12 cellular contexts compared by ENCODE assay signal in the genomic region with DNA sequence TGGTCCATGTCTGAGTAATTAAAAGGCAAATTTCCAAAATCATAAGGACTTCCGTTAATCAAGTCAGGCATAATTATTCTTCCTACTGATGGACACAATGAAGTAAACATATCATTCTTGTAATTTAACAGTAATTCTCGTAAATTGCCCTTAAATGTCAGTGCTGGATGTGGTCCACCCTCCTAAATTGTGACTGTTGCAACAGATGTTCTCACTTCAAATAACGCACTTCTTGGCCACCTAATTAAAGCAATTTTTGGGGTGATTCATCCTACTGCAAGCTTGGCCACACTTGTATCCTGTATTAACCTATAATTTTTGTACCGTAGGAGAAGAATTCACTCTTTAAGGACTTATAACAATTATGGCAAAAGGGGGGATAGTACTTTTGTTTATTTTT. TPM values are rescaled to one million over a fixed set of nuclear protein-coding genes. Genes with fewer than 3 reads are reported as not detected.
DNase-seq lines count a peak whose midpoint lies in the region; ATAC-seq and TF ChIP-seq lines count a peak whose summit lies in the region.
"Had no signal": no experiment of that assay in that cellular context is flagged by ENCODE, and none has a peak within 500 bp of the region (broad histone marks: within the 10 kb centered on the region; RNA-seq: fewer than 3 reads in every experiment).

No MANE protein-coding gene starts in this region.

- peak overlapping the region; percentile 69 for H3K4me3 ChIP-seq in left ventricle myocardium inferior
- peak overlapping the region; percentile 62 to 67 for H3K4me3 ChIP-seq in vagina
- H3K4me3 ChIP-seq in H7 (ENCODE audit: insufficient read depth, low read depth, low read length): no peak overlapping the region

- DNase-seq in left ventricle myocardium inferior (no peak), Right ventricle myocardium superior (no peak), dedifferentiated amniotic fluid mesenchymal stem cell (ENCODE audit: extremely low spot score) (peak; percentile 15), vagina (ENCODE audit: extremely low spot score in 2 of 2) (no peak), hypothalamus (lab: John Stamatoyannopoulos, UW) (no peak), H7 (no peak)
- DNase-seq: activated CD4-positive, alpha-beta T cell treated with anti-CD3 and anti-CD28 coated beads for 1 hour; activated naive CD8-positive, alpha-beta T cell treated with anti-CD3 and anti-CD28 coated beads for 36 hours; Karpas-422; pancreas had no signal

- H3K4me1 Mint-ChIP-seq in nephron: peaks cover 50% of the 10 kb centered on the region

- peak overlapping the region; percentile 91 for H3K27ac ChIP-seq in left ventricle myocardium inferior (replicated peaks)
- H3K27ac ChIP-seq in vagina: peak overlapping the region; percentile 95

- intact Hi-C loops in left ventricle myocardium inferior (cut with micrococcal nuclease) (loop anchor here (5.0 kb wide), 1 partner anchor 99 kb away; no protein-coding TSS in a partner anchor), Right ventricle myocardium superior (cut with DNase I) (no loop called here), vagina (cut with DNase I) (no loop called here)

- no peak for TF ChIP-seq POLR2A in vagina (IDR thresholded peaks at IDR 0.05)

- H3K4me1 ChIP-seq in left ventricle myocardium inferior (peaks cover 42% of the 10 kb centered on the region), vagina (peaks cover 25% of the 10 kb centered on the region)
- H3K4me1 ChIP-seq: pancreas had no signal

- no peak for TF ChIP-seq CTCF in left ventricle myocardium inferior (IDR thresholded peaks at IDR 0.05; ENCODE audit: borderline replicate concordance)
- TF ChIP-seq CTCF in nephron (IDR thresholded peaks at IDR 0.05; ENCODE audit: unreplicated experiment in 3 of 3): no peak
- no peak for TF ChIP-seq CTCF in vagina (IDR thresholded peaks at IDR 0.05)

- peaks cover 6% of the 10 kb centered on the region for H3K27me3 Mint-ChIP-seq in nephron (ENCODE audit: low read depth)

- peak overlapping the region; percentile 98 to 100 (median 99) for H3K27ac Mint-ChIP-seq in nephron
- H3K27ac Mint-ChIP-seq: activated naive CD8-positive, alpha-beta T cell treated with anti-CD3 and anti-CD28 coated beads for 36 hours had no signal

- H3K9me3 ChIP-seq in left ventricle myocardium inferior (replicated peaks): no peaks in the 10 kb centered on the region
- H3K9me3 ChIP-seq in vagina: no peaks in the 10 kb centered on the region
- H3K9me3 ChIP-seq: pancreas had no signal

- ATAC-seq in Right ventricle myocardium superior (ENCODE audit: poor library complexity): no peak
- no peak for ATAC-seq in GM21515 (IDR thresholded peaks at IDR 0.05; ENCODE audit: unreplicated experiment)

- H3K9me3 Mint-ChIP-seq in nephron: no peaks in the 10 kb centered on the region
- H3K9me3 Mint-ChIP-seq: activated naive CD8-positive, alpha-beta T cell treated with anti-CD3 and anti-CD28 coated beads for 36 hours had no signal

- H3K36me3 ChIP-seq in left ventricle myocardium inferior (no peaks in the 10 kb centered on the region), vagina (no peaks in the 10 kb centered on the region), H7 (replicated peaks; ENCODE audit: control insufficient read depth, insufficient read depth, low read length) (no peaks in the 10 kb centered on the region)
- H3K36me3 ChIP-seq: pancreas had no signal

- H3K36me3 Mint-ChIP-seq in nephron (ENCODE audit: low read depth): peaks cover 43% of the 10 kb centered on the region
- H3K36me3 Mint-ChIP-seq: activated naive CD8-positive, alpha-beta T cell treated with anti-CD3 and anti-CD28 coated beads for 36 hours had no signal

- H3K4me3 Mint-ChIP-seq in nephron: peak overlapping the region; percentile 96 to 100 (median 96)
- H3K4me3 Mint-ChIP-seq: activated naive CD8-positive, alpha-beta T cell treated with anti-CD3 and anti-CD28 coated beads for 36 hours had no signal

- H3K27me3 ChIP-seq in left ventricle myocardium inferior (ENCODE audit: low read depth) (peaks cover 50% of the 10 kb centered on the region), vagina (no peaks in the 10 kb centered on the region), H7 (ENCODE audit: control insufficient read depth, insufficient read depth, low read length) (peaks cover 2% of the 10 kb centered on the region)

RNA-seq across cellular contexts. Expression of gene COL1A2, which starts 1.9 kb away (rescaled TPM):
- total RNA-seq in left ventricle myocardium inferior (96.6 TPM), Right ventricle myocardium superior (62.9 TPM), vagina (199 TPM)
- total RNA-seq in H7 (2014; rRNA removed; shearing (Covaris generic)): 37.9 and 47.8 TPM in 2 replicates
